10 cellular contexts compared by ENCODE assay signal in genomic region chr4:80335226-80335553, GRCh38. TPM values are rescaled to one million over a fixed set of nuclear protein-coding genes. Genes with fewer than 3 reads are reported as not detected.
DNase-seq lines count a peak whose midpoint lies in the region; ATAC-seq and TF ChIP-seq lines count a peak whose summit lies in the region.
"Had no signal": no experiment of that assay in that cellular context is flagged by ENCODE, and none has a peak within 500 bp of the region (broad histone marks: within the 10 kb centered on the region; RNA-seq: fewer than 3 reads in every experiment).

No MANE protein-coding gene starts in this region.

- peaks cover 27% of the 10 kb centered on the region for H3K27me3 Mint-ChIP-seq in activated CD4-positive, alpha-beta T cell treated with anti-CD3 and anti-CD28 coated beads, Interleukin-2, amount 10 ng/mL, durations not matched to agents 24 days and 14 days

- no peak overlapping the region for H3K27ac Mint-ChIP-seq in activated CD4-positive, alpha-beta T cell treated with anti-CD3 and anti-CD28 coated beads, Interleukin-2, amount 10 ng/mL, durations not matched to agents 24 days and 14 days

- TF ChIP-seq RAD21 in liver (IDR thresholded peaks at IDR 0.05), result no peak

- no peak for TF ChIP-seq POLR2A in suprapubic skin (IDR thresholded peaks at IDR 0.05)

- peaks cover 10% of the 10 kb centered on the region for H3K4me1 Mint-ChIP-seq in activated CD4-positive, alpha-beta T cell treated with anti-CD3 and anti-CD28 coated beads, Interleukin-2, amount 10 ng/mL, durations not matched to agents 24 days and 14 days

- peak overlapping the region; percentile 83 for H3K4me3 ChIP-seq in astrocyte of the cerebellum (ENCODE audit: low read depth, low read length)
- H3K4me3 ChIP-seq in liver (ENCODE audit: low read depth in 1 of 3, low read length in 3 of 3), result peak overlapping the region; percentile 71 to 98 (median 91)
- H3K4me3 ChIP-seq in suprapubic skin, result peak overlapping the region; percentile 58

- no peak for ATAC-seq in HG02610 (IDR thresholded peaks at IDR 0.05; ENCODE audit: unreplicated experiment)

- no peaks in the 10 kb centered on the region for H3K36me3 Mint-ChIP-seq in activated CD4-positive, alpha-beta T cell treated with anti-CD3 and anti-CD28 coated beads, Interleukin-2, amount 10 ng/mL, durations not matched to agents 24 days and 14 days (ENCODE audit: low read depth)

- WGBS in liver, result 5% methylated on average over 3 of the region's 3 CpGs
- 21% methylated on average over 3 of the region's 3 CpGs for WGBS in suprapubic skin

- H3K36me3 ChIP-seq in liver (ENCODE audit: control insufficient read depth in 4 of 4, insufficient read depth in 3 of 4, low read depth in 1 of 4, low read length in 3 of 4), result no peaks in the 10 kb centered on the region
- no peaks in the 10 kb centered on the region for H3K36me3 ChIP-seq in suprapubic skin
- H3K36me3 ChIP-seq: adrenal gland had no signal

- no peak for DNase-seq in activated CD4-positive, alpha-beta T cell treated with anti-CD3 and anti-CD28 coated beads, Interleukin-2, amount 10 ng/mL, durations not matched to agents 24 days and 14 days
- DNase-seq in activated CD4-positive, alpha-beta T cell treated with anti-CD3 and anti-CD28 coated beads, Interleukin-2, amount 50 U/mL, for 48 hours, result no peak
- DNase-seq in astrocyte of the cerebellum (ENCODE audit: low read depth), result no peak
- no peak for DNase-seq in suprapubic skin (ENCODE audit: low spot score in 2 of 2)
- no peak for DNase-seq in GM19240 (ENCODE audit: insufficient read length, low spot score)
- DNase-seq in GDM1 (lab: John Stamatoyannopoulos, UW), result no peak
- DNase-seq: NCI-H1694 treated with DMSO at 0.1 percent for 48 hours had no signal

- H3K4me3 Mint-ChIP-seq in activated CD4-positive, alpha-beta T cell treated with anti-CD3 and anti-CD28 coated beads, Interleukin-2, amount 10 ng/mL, durations not matched to agents 24 days and 14 days, result peak overlapping the region; percentile 82

- H3K9ac ChIP-seq in liver (ENCODE audit: low read depth in 1 of 2, low read length in 2 of 2), result peak overlapping the region in 1 of 2 donors; percentile 49

- in situ Hi-C loops in astrocyte of the cerebellum (cut with HindIII; ENCODE audit: low sequenced_read_pairs), result loop anchor here (25.0 kb wide), 2 partner anchors 673 to 1373 kb away; no protein-coding TSS in a partner anchor

- no peaks in the 10 kb centered on the region for H3K9me3 ChIP-seq in liver (ENCODE audit: control insufficient read depth in 4 of 4, low read length in 3 of 4)
- no peaks in the 10 kb centered on the region for H3K9me3 ChIP-seq in suprapubic skin
- H3K9me3 ChIP-seq: adrenal gland had no signal

- no peaks in the 10 kb centered on the region for H3K9me3 Mint-ChIP-seq in activated CD4-positive, alpha-beta T cell treated with anti-CD3 and anti-CD28 coated beads, Interleukin-2, amount 10 ng/mL, durations not matched to agents 24 days and 14 days

- intact Hi-C loops in activated CD4-positive, alpha-beta T cell treated with anti-CD3 and anti-CD28 coated beads, Interleukin-2, amount 10 ng/mL, durations not matched to agents 24 days and 14 days (cut with micrococcal nuclease), result no loop called here

- peaks cover 0 to 15% (median 13%) of the 10 kb centered on the region in 4 donors for H3K4me1 ChIP-seq in liver (ENCODE audit: control insufficient read depth in 4 of 4, insufficient read depth in 4 of 4, low read length in 3 of 4)
- H3K4me1 ChIP-seq in suprapubic skin, result peaks cover 13% of the 10 kb centered on the region

- TF ChIP-seq EP300 in suprapubic skin (IDR thresholded peaks at IDR 0.05), result no peak

- H3K27ac ChIP-seq in liver (ENCODE audit: low read depth in 1 of 2, low read length in 2 of 2) (peak overlapping the region in 1 of 2 donors; percentile 57), suprapubic skin (no peak overlapping the region)
- H3K27ac ChIP-seq: adrenal gland had no signal

- no peak for TF ChIP-seq CTCF in astrocyte of the cerebellum (IDR thresholded peaks at IDR 0.05; ENCODE audit: low read depth, low read length, missing control alignments)
- no peak for TF ChIP-seq CTCF in liver (IDR thresholded peaks at IDR 0.05; ENCODE audit: low read depth, low read length, missing input control)
- no peak for TF ChIP-seq CTCF in suprapubic skin (IDR thresholded peaks at IDR 0.05)

- peaks cover 0 to under 1% (median 0%) of the 10 kb centered on the region in 4 donors for H3K27me3 ChIP-seq in liver (ENCODE audit: control insufficient read depth in 4 of 4, insufficient read depth in 4 of 4, low read length in 3 of 4)
- H3K27me3 ChIP-seq in suprapubic skin, result peaks cover 34% of the 10 kb centered on the region

TF ChIP-seq in liver, 16 proteins besides CTCF, POLR2A, EP300 and RAD21:
- TF ChIP-seq, protein P1, sequence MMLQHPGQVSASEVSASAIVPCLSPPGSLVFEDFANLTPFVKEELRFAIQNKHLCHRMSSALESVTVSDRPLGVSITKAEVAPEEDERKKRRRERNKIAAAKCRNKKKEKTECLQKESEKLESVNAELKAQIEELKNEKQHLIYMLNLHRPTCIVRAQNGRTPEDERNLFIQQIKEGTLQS (IDR thresholded peaks at IDR 0.05), result no peak
- TF ChIP-seq EGR1 (IDR thresholded peaks at IDR 0.05; ENCODE audit: low read depth in 2 of 2), result no peak
- TF ChIP-seq, protein P2, sequence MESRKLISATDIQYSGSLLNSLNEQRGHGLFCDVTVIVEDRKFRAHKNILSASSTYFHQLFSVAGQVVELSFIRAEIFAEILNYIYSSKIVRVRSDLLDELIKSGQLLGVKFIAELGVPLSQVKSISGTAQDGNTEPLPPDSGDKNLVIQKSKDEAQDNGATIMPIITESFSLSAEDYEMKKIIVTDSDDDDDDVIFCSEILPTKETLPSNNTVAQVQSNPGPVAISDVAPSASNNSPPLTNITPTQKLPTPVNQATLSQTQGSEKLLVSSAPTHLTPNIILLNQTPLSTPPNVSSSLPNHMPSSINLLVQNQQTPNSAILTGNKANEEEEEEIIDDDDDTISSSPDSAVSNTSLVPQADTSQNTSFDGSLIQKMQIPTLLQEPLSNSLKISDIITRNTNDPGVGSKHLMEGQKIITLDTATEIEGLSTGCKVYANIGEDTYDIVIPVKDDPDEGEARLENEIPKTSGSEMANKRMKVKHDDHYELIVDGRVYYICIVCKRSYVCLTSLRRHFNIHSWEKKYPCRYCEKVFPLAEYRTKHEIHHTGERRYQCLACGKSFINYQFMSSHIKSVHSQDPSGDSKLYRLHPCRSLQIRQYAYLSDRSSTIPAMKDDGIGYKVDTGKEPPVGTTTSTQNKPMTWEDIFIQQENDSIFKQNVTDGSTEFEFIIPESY (IDR thresholded peaks at IDR 0.05), result no peak
- no peak for TF ChIP-seq HNF4A (conservative IDR thresholded peaks at IDR 0.05)
- TF ChIP-seq FOXA1 (IDR thresholded peaks at IDR 0.05), result no peak
- no peak for TF ChIP-seq NR2F2 (IDR thresholded peaks at IDR 0.05)
- TF ChIP-seq TAF1 (conservative IDR thresholded peaks at IDR 0.05), result no peak
- no peak for TF ChIP-seq JUND (IDR thresholded peaks at IDR 0.05)
- TF ChIP-seq YY1 (IDR thresholded peaks at IDR 0.05), result no peak

RNA-seq across cellular contexts. Expression of gene CFAP299, which starts 0.3 kb away (rescaled TPM):
- total RNA-seq in activated CD4-positive, alpha-beta T cell treated with anti-CD3 and anti-CD28 coated beads, Interleukin-2, amount 10 ng/mL, durations not matched to agents 24 days and 14 days, result not detected in 2 replicates
- not detected for total RNA-seq in liver
- polyA plus RNA-seq in liver, result not detected
- not detected for total RNA-seq in suprapubic skin
- total RNA-seq: adrenal gland had no signal
- polyA plus RNA-seq: adrenal gland had no signal
